ENCODE assay signal across 8 cellular contexts in genomic region chrX:154734101-154734781, GRCh38.
DNase-seq lines count a peak whose midpoint lies in the region; ATAC-seq, FAIRE-seq and TF ChIP-seq lines count a peak whose summit lies in the region.

No MANE protein-coding gene starts in this region.

- H3K4me3 ChIP-seq in ACC112 (ENCODE audit: low read depth, low read length): peak overlapping the region; percentile 42

- H3K27ac Mint-ChIP-seq in activated naive CD8-positive, alpha-beta T cell: peak overlapping the region; percentile 82

- H3K27me3 Mint-ChIP-seq in activated naive CD8-positive, alpha-beta T cell: no peaks in the 10 kb centered on the region

- H3K9me3 Mint-ChIP-seq in activated naive CD8-positive, alpha-beta T cell (ENCODE audit: low read depth): no peaks in the 10 kb centered on the region

- peaks cover 89% of the 10 kb centered on the region for H3K4me1 ChIP-seq in ACC112 (ENCODE audit: control insufficient read depth, insufficient read depth, low read length, unreplicated experiment)

- DNase-seq in kidney glomerular epithelial cell (lab: John Stamatoyannopoulos, UW): peak; percentile 14
- DNase-seq in superior temporal gyrus (ENCODE audit: extremely low spot score): peak; percentile 12
- no peak for DNase-seq in GM13976 (ENCODE audit: low spot score)
- DNase-seq in H54 (ENCODE audit: insufficient read length, low spot score): no peak

- in situ Hi-C loops in GM13976 (cut with MboI; ENCODE audit: low sequenced_read_pairs, unreplicated experiment): loop anchor here (25.0 kb wide), 1 partner anchor 147 kb away; the partner anchor contains the start of gene CTAG1A

- ATAC-seq in HG03342 (IDR thresholded peaks at IDR 0.05; ENCODE audit: unreplicated experiment) (peak; percentile 61), GM19328 (IDR thresholded peaks at IDR 0.05; ENCODE audit: unreplicated experiment) (no peak)

- H3K36me3 Mint-ChIP-seq in activated naive CD8-positive, alpha-beta T cell: no peaks in the 10 kb centered on the region

- peak overlapping the region; percentile 76 for H3K4me3 Mint-ChIP-seq in activated naive CD8-positive, alpha-beta T cell

- FAIRE-seq in H54 (lab: Jason Lieb, UNC): no peak

- peaks cover 91% of the 10 kb centered on the region for H3K4me1 Mint-ChIP-seq in activated naive CD8-positive, alpha-beta T cell (ENCODE audit: low read depth)

- no peak for TF ChIP-seq POLR2A in H54 (IDR thresholded peaks at IDR 0.05; ENCODE audit: low read depth, low read length)

- no peak for TF ChIP-seq CTCF in GM13976 (IDR thresholded peaks at IDR 0.05; ENCODE audit: borderline replicate concordance, control extremely low read depth, extremely low read depth, insufficient read depth, missing control alignments)

- H2AFZ ChIP-seq in ACC112 (ENCODE audit: low read length, unreplicated experiment): no peak overlapping the region

- H3K27ac ChIP-seq in ACC112 (ENCODE audit: low read depth, low read length): peak overlapping the region; percentile 99

- peaks cover 9% of the 10 kb centered on the region for H3K79me2 ChIP-seq in ACC112 (ENCODE audit: control insufficient read depth, insufficient read depth, low read length, unreplicated experiment)

- H3K36me3 ChIP-seq in ACC112 (ENCODE audit: insufficient read depth, low read length): no peaks in the 10 kb centered on the region

- no peaks in the 10 kb centered on the region for H3K27me3 ChIP-seq in ACC112 (ENCODE audit: insufficient read depth, low read length)

Comparison
In these comparisons a context has a peak if more than half of its experiments do, and no peak if none do; other contexts are left out.
1. DNase-seq: peak in kidney glomerular epithelial cell (single experiment) and superior temporal gyrus (single experiment); none in GM13976 (single experiment) and H54 (single experiment).